ENCODE assay signal across 20 cellular contexts in the genomic region with DNA sequence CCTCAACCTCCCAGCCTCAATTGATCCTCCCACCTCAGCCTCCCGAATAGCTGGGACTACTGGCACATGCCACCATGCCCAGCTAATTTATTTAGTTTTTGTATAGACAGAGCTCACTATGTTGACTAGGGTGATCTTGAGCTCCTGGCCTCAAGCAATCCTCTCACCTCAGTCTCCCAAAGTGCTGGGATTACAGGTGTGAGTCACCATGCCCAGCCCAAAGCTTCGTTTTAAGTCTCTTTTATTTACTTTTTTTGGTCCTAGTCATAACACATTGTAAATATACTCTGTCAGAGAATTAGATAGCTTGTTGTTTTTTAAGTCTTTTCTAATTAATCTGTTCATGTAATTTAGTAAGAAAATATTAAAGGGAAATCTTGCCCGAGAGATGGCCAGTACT. TPM values are rescaled to one million over a fixed set of nuclear protein-coding genes. Genes with fewer than 3 reads are reported as not detected.
DNase-seq lines count a peak whose midpoint lies in the region; ATAC-seq and TF ChIP-seq lines count a peak whose summit lies in the region.
"Had no signal": no experiment of that assay in that cellular context is flagged by ENCODE, and none has a peak within 500 bp of the region (broad histone marks: within the 10 kb centered on the region; RNA-seq: fewer than 3 reads in every experiment).

No MANE protein-coding gene starts in this region.

- H3K9ac ChIP-seq in HCT116 (ENCODE audit: low read length), result no peak overlapping the region
- H3K9ac ChIP-seq: BLaER1 had no signal

- H3K4me2 ChIP-seq in HCT116 (ENCODE audit: low read length), result peak overlapping the region; percentile 68
- H3K4me2 ChIP-seq: BLaER1 had no signal

- CTCF ChIA-PET in HCT116 (lab: Charles Lee), result no interaction called here

- POLR2A ChIA-PET in HCT116 (lab: Charles Lee), result no interaction called here

- no peaks in the 10 kb centered on the region for H3K9me3 ChIP-seq in HCT116 (ENCODE audit: control insufficient read depth in 1 of 2, insufficient read depth in 1 of 2, low read depth in 1 of 2, low read length in 2 of 2)
- H3K9me3 ChIP-seq in SJCRH30 (replicated peaks), result no peaks in the 10 kb centered on the region
- H3K9me3 ChIP-seq: BLaER1, Caco-2, MG63 had no signal

- H3K4me3 ChIP-seq in HCT116 (replicated peaks in 1 of 2; ENCODE audit: low read depth in 1 of 2, low read length in 2 of 2) (no peak overlapping the region), dorsolateral prefrontal cortex (no peak overlapping the region), SJCRH30 (no peak overlapping the region), H7 (ENCODE audit: insufficient read depth, low read depth, low read length) (no peak overlapping the region)
- H3K4me3 ChIP-seq: BLaER1, GM23338, MG63 had no signal

- H3K27ac ChIP-seq in HCT116 (ENCODE audit: low read depth, low read length), result no peak overlapping the region
- peak overlapping the region in 53 of 59 donors; percentile 5 to 91 (median 70) for H3K27ac ChIP-seq in dorsolateral prefrontal cortex
- H3K27ac ChIP-seq in substantia nigra (ENCODE audit: low read depth, low read length, poor library complexity, severe bottlenecking), result peak overlapping the region; percentile 74
- H3K27ac ChIP-seq in SJCRH30, result no peak overlapping the region
- H3K27ac ChIP-seq: BLaER1, RWPE1 had no signal

- peak; percentile 26; the same call in 1 of the 2 replicates for ATAC-seq in HCT116

- no peaks in the 10 kb centered on the region for H3K36me3 ChIP-seq in HCT116 (ENCODE audit: control insufficient read depth in 1 of 2, insufficient read depth in 2 of 2, low read length in 2 of 2)
- H3K36me3 ChIP-seq in SJCRH30, result no peaks in the 10 kb centered on the region
- no peaks in the 10 kb centered on the region for H3K36me3 ChIP-seq in H7 (replicated peaks; ENCODE audit: control insufficient read depth, insufficient read depth, low read length)
- H3K36me3 ChIP-seq: BLaER1, MG63 had no signal

- RAD21 ChIA-PET in HCT116 (lab: Charles Lee; ENCODE audit: low non-redundant PET in 1 of 2, low total read pairs in 2 of 2, uncharacterized antibody in 2 of 2, unreplicated experiment in 2 of 2), result no interaction called here

- H3K9me2 ChIP-seq in HCT116 (ENCODE audit: insufficient read depth), result no peaks in the 10 kb centered on the region

- TF ChIP-seq CTCF in HCT116 (IDR thresholded peaks at IDR 0.05 in 2 of 3, conservative IDR thresholded peaks at IDR 0.05 in 1 of 3; ENCODE audit: borderline replicate concordance in 1 of 3, insufficient read depth in 1 of 3, low read depth in 2 of 3, low read length in 2 of 3), result no peak
- TF ChIP-seq CTCF in dorsolateral prefrontal cortex (IDR thresholded peaks at IDR 0.05 in 54 of 56, conservative IDR thresholded peaks at IDR 0.05 in 2 of 56; ENCODE audit: low read depth in 1 of 56, partially characterized antibody in 56 of 56), result no peak

- no peak overlapping the region for H2AFZ ChIP-seq in HCT116 (ENCODE audit: low read depth, low read length, poor library complexity, severe bottlenecking)
- H2AFZ ChIP-seq: GM23338 had no signal

- H3K79me2 ChIP-seq in HCT116 (ENCODE audit: insufficient read depth, low read length), result peaks cover 18% of the 10 kb centered on the region

- DNase-seq in HCT116 (ENCODE audit: low read depth, low spot score) (no peak), M059J (ENCODE audit: low read depth) (peak; percentile 62), dorsolateral prefrontal cortex (no peak), substantia nigra (lab: John Stamatoyannopoulos, UW) (no peak), SJCRH30 (no peak), H7 (no peak), posterior vena cava (ENCODE audit: low spot score) (no peak)
- DNase-seq: ACHN; Caco-2; CD4-positive, alpha-beta memory T cell; DND-41; HCEC 1CT; MG63; NCI-H2081 treated with DMSO at 0.1 percent for 48 hours; NCI-H526 treated with DMSO at 0.1 percent for 48 hours; SIG-M5 had no signal

- BruUV-seq in HCT116 (replicated peaks; lab: Mats Ljungman, UMichigan), result no TSS peak

- no peak for TF ChIP-seq POLR2A in HCT116 (IDR thresholded peaks at IDR 0.05; ENCODE audit: borderline replicate concordance, extremely low read depth, insufficient read depth, insufficient read length)

- no peak for TF ChIP-seq RAD21 in HCT116 (IDR thresholded peaks at IDR 0.05; ENCODE audit: low read depth)

- H3K4me1 ChIP-seq in HCT116 (ENCODE audit: control insufficient read depth in 1 of 2, insufficient read depth in 2 of 2, low read length in 2 of 2) (peaks cover 29 to 50% of the 10 kb centered on the region in 2 experiments), SJCRH30 (no peaks in the 10 kb centered on the region)
- H3K4me1 ChIP-seq: BLaER1 had no signal

- intact Hi-C loops in HCT116 (cut with micrococcal nuclease), result no loop called here
- intact Hi-C loops in dorsolateral prefrontal cortex (cut with DNase I), result no loop called here
- intact Hi-C loops in posterior vena cava (cut with DNase I), result no loop called here

- no peaks in the 10 kb centered on the region for H3K27me3 ChIP-seq in HCT116 (ENCODE audit: insufficient read depth, low read length)
- H3K27me3 ChIP-seq in dorsolateral prefrontal cortex, result no peaks in the 10 kb centered on the region
- H3K27me3 ChIP-seq in SJCRH30, result no peaks in the 10 kb centered on the region
- no peaks in the 10 kb centered on the region for H3K27me3 ChIP-seq in H7 (ENCODE audit: control insufficient read depth, insufficient read depth, low read length)
- H3K27me3 ChIP-seq: BLaER1 had no signal

- no peaks in the 10 kb centered on the region for H4K20me1 ChIP-seq in HCT116 (ENCODE audit: insufficient read depth)
- H4K20me1 ChIP-seq: BLaER1 had no signal

TF ChIP-seq in HCT116, 20 proteins besides CTCF, POLR2A, EP300 and RAD21:
- TF ChIP-seq POLR2AphosphoS5 (IDR thresholded peaks at IDR 0.05; ENCODE audit: low read depth, low read length) (no peak), EZH2phosphoT487 (IDR thresholded peaks at IDR 0.05; ENCODE audit: borderline replicate concordance) (no peak), SIN3A (IDR thresholded peaks at IDR 0.05; ENCODE audit: low read depth) (no peak), CBX3 (IDR thresholded peaks at IDR 0.05; ENCODE audit: low read depth) (no peak), TCF7L2 (IDR thresholded peaks at IDR 0.05; ENCODE audit: borderline replicate concordance, extremely low read depth, insufficient read depth, insufficient read length) (no peak), ZBTB33 (IDR thresholded peaks at IDR 0.05; ENCODE audit: extremely low read depth, insufficient replicate concordance, low read length) (no peak)

RNA-seq across cellular contexts. Expression of gene KCNK1, which starts 42.8 kb away (rescaled TPM):
- total RNA-seq in HCT116 (2021; ENCODE audit: unreplicated experiment) (28.4 TPM), dorsolateral prefrontal cortex (100 to 1,000 TPM in 12 of 120 experiments, 10 to 100 TPM in 108; 32.0 to 140 (median 72.4) TPM), posterior vena cava (1 to 10 TPM; 3.2 to 6.3 TPM)
- 27.9 and 39.7 TPM in 2 replicates for polyA plus RNA-seq in HCT116 (2012)
- 4.3 and 5.9 TPM in 2 replicates for total RNA-seq in M059J (2014; rRNA removed; shearing (Covaris generic))
- total RNA-seq in SJCRH30 (2014; rRNA removed; shearing (Covaris generic)), result not detected in 2 replicates
- total RNA-seq in H7 (2014; rRNA removed; shearing (Covaris generic)), result 34.4 and 41.6 TPM in 2 replicates
- total RNA-seq: Caco-2; CD4-positive, alpha-beta memory T cell; G401 had no signal
- polyA plus RNA-seq: CD4-positive, alpha-beta memory T cell had no signal

Comparison
In these comparisons a context has a peak if more than half of its experiments do, and no peak if none do; other contexts are left out.
1. H3K27ac ChIP-seq: peak in dorsolateral prefrontal cortex (53 of 59) and substantia nigra (single experiment); none in HCT116 (single experiment) and SJCRH30 (single experiment).